ENCODE assay signal across 1 cellular context in the genomic region with DNA sequence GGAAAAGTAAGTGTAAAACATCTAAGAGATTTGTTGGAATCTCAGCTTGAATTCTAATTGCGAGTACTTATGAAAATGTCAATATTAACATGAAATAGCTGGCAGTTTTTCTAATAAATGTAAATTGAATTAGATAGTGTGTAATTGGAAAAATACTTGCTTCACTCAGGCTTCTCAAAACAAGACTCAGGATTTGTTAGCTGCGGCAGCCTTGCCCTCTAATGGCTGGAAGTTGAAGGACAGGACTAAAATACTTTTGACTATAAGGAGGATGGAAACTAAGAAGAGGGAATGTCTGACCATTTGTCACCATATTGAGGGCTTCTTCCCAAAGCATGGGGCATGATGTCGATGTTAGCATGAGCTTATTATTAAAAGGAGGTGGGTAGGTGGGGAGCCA.
TF ChIP-seq lines count a peak whose summit lies in the region.

No MANE protein-coding gene starts in this region.

TF ChIP-seq in H1, 55 proteins besides CTCF, POLR2A, EP300 and RAD21 (continued from another document):
- TF ChIP-seq, protein P1, sequence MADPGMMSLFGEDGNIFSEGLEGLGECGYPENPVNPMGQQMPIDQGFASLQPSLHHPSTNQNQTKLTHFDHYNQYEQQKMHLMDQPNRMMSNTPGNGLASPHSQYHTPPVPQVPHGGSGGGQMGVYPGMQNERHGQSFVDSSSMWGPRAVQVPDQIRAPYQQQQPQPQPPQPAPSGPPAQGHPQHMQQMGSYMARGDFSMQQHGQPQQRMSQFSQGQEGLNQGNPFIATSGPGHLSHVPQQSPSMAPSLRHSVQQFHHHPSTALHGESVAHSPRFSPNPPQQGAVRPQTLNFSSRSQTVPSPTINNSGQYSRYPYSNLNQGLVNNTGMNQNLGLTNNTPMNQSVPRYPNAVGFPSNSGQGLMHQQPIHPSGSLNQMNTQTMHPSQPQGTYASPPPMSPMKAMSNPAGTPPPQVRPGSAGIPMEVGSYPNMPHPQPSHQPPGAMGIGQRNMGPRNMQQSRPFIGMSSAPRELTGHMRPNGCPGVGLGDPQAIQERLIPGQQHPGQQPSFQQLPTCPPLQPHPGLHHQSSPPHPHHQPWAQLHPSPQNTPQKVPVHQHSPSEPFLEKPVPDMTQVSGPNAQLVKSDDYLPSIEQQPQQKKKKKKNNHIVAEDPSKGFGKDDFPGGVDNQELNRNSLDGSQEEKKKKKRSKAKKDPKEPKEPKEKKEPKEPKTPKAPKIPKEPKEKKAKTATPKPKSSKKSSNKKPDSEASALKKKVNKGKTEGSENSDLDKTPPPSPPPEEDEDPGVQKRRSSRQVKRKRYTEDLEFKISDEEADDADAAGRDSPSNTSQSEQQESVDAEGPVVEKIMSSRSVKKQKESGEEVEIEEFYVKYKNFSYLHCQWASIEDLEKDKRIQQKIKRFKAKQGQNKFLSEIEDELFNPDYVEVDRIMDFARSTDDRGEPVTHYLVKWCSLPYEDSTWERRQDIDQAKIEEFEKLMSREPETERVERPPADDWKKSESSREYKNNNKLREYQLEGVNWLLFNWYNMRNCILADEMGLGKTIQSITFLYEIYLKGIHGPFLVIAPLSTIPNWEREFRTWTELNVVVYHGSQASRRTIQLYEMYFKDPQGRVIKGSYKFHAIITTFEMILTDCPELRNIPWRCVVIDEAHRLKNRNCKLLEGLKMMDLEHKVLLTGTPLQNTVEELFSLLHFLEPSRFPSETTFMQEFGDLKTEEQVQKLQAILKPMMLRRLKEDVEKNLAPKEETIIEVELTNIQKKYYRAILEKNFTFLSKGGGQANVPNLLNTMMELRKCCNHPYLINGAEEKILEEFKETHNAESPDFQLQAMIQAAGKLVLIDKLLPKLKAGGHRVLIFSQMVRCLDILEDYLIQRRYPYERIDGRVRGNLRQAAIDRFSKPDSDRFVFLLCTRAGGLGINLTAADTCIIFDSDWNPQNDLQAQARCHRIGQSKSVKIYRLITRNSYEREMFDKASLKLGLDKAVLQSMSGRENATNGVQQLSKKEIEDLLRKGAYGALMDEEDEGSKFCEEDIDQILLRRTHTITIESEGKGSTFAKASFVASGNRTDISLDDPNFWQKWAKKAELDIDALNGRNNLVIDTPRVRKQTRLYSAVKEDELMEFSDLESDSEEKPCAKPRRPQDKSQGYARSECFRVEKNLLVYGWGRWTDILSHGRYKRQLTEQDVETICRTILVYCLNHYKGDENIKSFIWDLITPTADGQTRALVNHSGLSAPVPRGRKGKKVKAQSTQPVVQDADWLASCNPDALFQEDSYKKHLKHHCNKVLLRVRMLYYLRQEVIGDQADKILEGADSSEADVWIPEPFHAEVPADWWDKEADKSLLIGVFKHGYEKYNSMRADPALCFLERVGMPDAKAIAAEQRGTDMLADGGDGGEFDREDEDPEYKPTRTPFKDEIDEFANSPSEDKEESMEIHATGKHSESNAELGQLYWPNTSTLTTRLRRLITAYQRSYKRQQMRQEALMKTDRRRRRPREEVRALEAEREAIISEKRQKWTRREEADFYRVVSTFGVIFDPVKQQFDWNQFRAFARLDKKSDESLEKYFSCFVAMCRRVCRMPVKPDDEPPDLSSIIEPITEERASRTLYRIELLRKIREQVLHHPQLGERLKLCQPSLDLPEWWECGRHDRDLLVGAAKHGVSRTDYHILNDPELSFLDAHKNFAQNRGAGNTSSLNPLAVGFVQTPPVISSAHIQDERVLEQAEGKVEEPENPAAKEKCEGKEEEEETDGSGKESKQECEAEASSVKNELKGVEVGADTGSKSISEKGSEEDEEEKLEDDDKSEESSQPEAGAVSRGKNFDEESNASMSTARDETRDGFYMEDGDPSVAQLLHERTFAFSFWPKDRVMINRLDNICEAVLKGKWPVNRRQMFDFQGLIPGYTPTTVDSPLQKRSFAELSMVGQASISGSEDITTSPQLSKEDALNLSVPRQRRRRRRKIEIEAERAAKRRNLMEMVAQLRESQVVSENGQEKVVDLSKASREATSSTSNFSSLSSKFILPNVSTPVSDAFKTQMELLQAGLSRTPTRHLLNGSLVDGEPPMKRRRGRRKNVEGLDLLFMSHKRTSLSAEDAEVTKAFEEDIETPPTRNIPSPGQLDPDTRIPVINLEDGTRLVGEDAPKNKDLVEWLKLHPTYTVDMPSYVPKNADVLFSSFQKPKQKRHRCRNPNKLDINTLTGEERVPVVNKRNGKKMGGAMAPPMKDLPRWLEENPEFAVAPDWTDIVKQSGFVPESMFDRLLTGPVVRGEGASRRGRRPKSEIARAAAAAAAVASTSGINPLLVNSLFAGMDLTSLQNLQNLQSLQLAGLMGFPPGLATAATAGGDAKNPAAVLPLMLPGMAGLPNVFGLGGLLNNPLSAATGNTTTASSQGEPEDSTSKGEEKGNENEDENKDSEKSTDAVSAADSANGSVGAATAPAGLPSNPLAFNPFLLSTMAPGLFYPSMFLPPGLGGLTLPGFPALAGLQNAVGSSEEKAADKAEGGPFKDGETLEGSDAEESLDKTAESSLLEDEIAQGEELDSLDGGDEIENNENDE (IDR thresholded peaks at IDR 0.05; ENCODE audit: insufficient replicate concordance, low read length): no peak
TF ChIP-seq in H1: peak in this region for 0.
